1 cellular context compared by ENCODE assay signal in the genomic region with DNA sequence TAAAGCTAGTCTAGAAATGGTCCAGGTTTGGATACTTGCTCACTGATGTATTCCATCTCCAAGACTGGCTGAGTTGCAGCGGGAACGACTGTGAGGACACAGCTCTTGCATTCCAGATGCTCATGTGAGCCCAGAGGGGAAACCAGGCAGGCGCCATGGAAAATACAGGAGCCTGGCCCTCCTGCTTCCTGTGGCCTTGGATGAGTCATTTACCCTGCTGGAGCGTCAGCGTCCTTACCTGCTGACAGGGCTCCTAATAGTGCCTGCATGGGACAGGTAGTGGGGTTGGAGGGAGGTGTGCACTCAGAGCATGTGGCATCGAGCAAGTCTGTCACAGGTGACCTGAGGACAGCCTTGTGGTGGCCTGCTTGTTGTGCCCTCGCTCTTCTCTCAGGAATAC.
TF ChIP-seq lines count a peak whose summit lies in the region.

No MANE protein-coding gene starts in this region.

TF ChIP-seq in HCT116, 20 proteins besides CTCF, POLR2A, EP300 and RAD21 (continued from another document):
- TF ChIP-seq, protein P1, sequence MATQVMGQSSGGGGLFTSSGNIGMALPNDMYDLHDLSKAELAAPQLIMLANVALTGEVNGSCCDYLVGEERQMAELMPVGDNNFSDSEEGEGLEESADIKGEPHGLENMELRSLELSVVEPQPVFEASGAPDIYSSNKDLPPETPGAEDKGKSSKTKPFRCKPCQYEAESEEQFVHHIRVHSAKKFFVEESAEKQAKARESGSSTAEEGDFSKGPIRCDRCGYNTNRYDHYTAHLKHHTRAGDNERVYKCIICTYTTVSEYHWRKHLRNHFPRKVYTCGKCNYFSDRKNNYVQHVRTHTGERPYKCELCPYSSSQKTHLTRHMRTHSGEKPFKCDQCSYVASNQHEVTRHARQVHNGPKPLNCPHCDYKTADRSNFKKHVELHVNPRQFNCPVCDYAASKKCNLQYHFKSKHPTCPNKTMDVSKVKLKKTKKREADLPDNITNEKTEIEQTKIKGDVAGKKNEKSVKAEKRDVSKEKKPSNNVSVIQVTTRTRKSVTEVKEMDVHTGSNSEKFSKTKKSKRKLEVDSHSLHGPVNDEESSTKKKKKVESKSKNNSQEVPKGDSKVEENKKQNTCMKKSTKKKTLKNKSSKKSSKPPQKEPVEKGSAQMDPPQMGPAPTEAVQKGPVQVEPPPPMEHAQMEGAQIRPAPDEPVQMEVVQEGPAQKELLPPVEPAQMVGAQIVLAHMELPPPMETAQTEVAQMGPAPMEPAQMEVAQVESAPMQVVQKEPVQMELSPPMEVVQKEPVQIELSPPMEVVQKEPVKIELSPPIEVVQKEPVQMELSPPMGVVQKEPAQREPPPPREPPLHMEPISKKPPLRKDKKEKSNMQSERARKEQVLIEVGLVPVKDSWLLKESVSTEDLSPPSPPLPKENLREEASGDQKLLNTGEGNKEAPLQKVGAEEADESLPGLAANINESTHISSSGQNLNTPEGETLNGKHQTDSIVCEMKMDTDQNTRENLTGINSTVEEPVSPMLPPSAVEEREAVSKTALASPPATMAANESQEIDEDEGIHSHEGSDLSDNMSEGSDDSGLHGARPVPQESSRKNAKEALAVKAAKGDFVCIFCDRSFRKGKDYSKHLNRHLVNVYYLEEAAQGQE (IDR thresholded peaks at IDR 0.05; ENCODE audit: low read depth): no peak
- no peak for TF ChIP-seq ZFX (IDR thresholded peaks at IDR 0.05)
- TF ChIP-seq ELF1 (IDR thresholded peaks at IDR 0.05; ENCODE audit: borderline replicate concordance, low read depth): no peak
- TF ChIP-seq CEBPB (IDR thresholded peaks at IDR 0.05; ENCODE audit: low read depth): no peak
- no peak for TF ChIP-seq EGR1 (IDR thresholded peaks at IDR 0.05; ENCODE audit: low read depth)
- TF ChIP-seq YY1 (IDR thresholded peaks at IDR 0.05; ENCODE audit: extremely low read depth, insufficient replicate concordance, low read depth, low read length): no peak
- no peak for TF ChIP-seq POLR2AphosphoS5 (IDR thresholded peaks at IDR 0.05; ENCODE audit: low read depth, low read length)
- no peak for TF ChIP-seq SP1 (IDR thresholded peaks at IDR 0.05; ENCODE audit: low read depth)
- TF ChIP-seq, protein P2, sequence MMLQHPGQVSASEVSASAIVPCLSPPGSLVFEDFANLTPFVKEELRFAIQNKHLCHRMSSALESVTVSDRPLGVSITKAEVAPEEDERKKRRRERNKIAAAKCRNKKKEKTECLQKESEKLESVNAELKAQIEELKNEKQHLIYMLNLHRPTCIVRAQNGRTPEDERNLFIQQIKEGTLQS (IDR thresholded peaks at IDR 0.05): no peak
